ENCODE assay signal across 8 cellular contexts in the genomic region with DNA sequence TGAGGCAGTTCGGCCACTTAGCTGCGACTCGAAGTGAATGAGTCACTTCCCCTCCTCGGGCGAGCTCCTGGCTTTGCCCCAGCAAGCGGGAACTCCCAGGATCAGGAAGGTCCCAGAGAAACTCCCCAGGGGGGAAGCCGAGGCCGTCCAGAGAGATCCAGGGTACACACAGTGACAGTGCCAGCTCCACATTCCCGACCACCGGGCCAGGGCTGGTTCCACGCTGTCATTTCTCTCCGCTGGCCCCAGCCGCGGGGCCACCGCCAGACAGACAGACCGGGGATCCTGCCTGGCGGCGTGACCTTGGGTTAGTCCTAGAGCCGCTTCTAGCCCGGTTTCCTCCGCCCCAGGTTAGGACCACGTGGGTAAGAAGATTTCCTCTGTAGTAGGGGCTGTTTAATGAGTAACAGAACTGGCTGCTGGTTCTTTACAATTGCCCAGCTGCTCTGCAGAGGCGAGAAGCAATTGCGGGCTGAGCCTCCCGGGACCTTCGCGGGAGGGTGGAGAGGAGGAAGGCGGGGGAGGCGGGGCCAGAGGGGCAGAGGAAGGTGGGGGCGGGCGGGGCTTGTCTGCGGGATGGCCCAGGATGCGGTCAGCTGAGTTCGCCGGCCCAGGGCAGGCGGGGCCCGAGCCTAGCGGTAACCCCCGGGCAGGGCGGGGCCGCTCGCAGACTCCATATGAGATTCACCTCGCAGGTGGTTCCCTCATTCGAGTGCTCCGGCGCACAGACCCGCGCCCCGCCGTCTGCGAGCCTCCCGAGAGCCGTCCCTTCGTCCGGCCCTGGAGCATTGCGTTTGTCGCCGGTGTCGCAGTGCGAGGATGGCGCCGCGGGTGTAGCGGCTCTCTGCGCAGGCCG. TPM values are rescaled to one million over a fixed set of nuclear protein-coding genes. Genes with fewer than 3 reads are reported as not detected.
DNase-seq lines count a peak whose midpoint lies in the region; ATAC-seq and TF ChIP-seq lines count a peak whose summit lies in the region.

A gene (plus strand): TSS at position 707 of the 856 bp plus-strand sequence. CDS start 5,519 bp downstream, outside the sequence.

- DNase-seq in NCI-H1048 (lab: John Stamatoyannopoulos, UW), result peak; percentile 31
- DNase-seq in anterior cingulate cortex (lab: John Stamatoyannopoulos, UW), result peak in 53 of 58 donors; percentile 30 to 87 (median 67)
- peak; percentile 93 to 97 (median 96) for DNase-seq in right cardiac atrium
- peak; percentile 99 for DNase-seq in renal cortical epithelial cell (ENCODE audit: low read depth)
- DNase-seq in NCI-H187 treated with DMSO at 0.1 percent for 48 hours (lab: John Stamatoyannopoulos, UW), result no peak

- under 1% methylated on average over 66 of the region's 66 CpGs for WGBS in right cardiac atrium

- ATAC-seq in HG02571 (IDR thresholded peaks at IDR 0.05; ENCODE audit: unreplicated experiment) (peak; percentile 54), right cardiac atrium (peak; percentile 94 to 95)

- no peaks in the 10 kb centered on the region for H3K4me1 ChIP-seq in right cardiac atrium (ENCODE audit: control insufficient read depth, insufficient read depth, low read length)

- TF ChIP-seq POLR2A in GM10847 (IDR thresholded peaks at IDR 0.05; ENCODE audit: extremely low read depth, insufficient read length), result peak; percentile 70

- no peaks in the 10 kb centered on the region for H3K9me3 ChIP-seq in right cardiac atrium (ENCODE audit: control insufficient read depth, low read length)

- no peaks in the 10 kb centered on the region for H3K27me3 ChIP-seq in right cardiac atrium (ENCODE audit: control insufficient read depth, insufficient read depth)

- peak within 1 kb of the TSS; percentile 93 for H3K27ac ChIP-seq in right cardiac atrium (ENCODE audit: low read length)

- intact Hi-C loops in T-helper 2 cell treated with Interferon-gamma antibody and Interleukin-4, amounts not matched to agents 100 ng/mL and 5 ng/mL, for 36 hours (cut with micrococcal nuclease), result loop anchor here (1.0 to 5.0 kb wide), 6 partner anchors 9 to 109 kb away; a partner anchor contains a TSS
- intact Hi-C loops in right cardiac atrium (cut with DNase I), result no loop called here

- peak within 1 kb of the TSS; percentile 56 for H3K4me3 ChIP-seq in right cardiac atrium (ENCODE audit: low read length)

RNA-seq across cellular contexts. Expression of the gene that starts here (rescaled TPM):
- 75.0 and 77.1 TPM in 2 replicates for total RNA-seq in T-helper 2 cell treated with Interferon-gamma antibody and Interleukin-4, amounts not matched to agents 100 ng/mL and 5 ng/mL, for 36 hours
- 10 to 100 TPM; 20.6 to 29.0 (median 23.5) TPM for total RNA-seq in right cardiac atrium
- 17.3 TPM for polyA plus RNA-seq in right cardiac atrium
- total RNA-seq in renal cortical epithelial cell, result 9.3 and 18.1 TPM in 2 replicates
